ENCODE assay signal across 1 cellular context in genomic region chr3:151816091-151816604, GRCh38.
TF ChIP-seq lines count a peak whose summit lies in the region.

No MANE protein-coding gene starts in this region.

TF ChIP-seq in SK-N-SH treated with all-trans-retinoic acid at 6 μM for 48 hours, 23 proteins besides CTCF, POLR2A, EP300 and RAD21 (continued from another document):
- TF ChIP-seq CREB5 (CRISPR knock-in tag; IDR thresholded peaks at IDR 0.05; ENCODE audit: low read depth): no peak
- no peak for TF ChIP-seq ZNF565 (CRISPR knock-in tag; conservative IDR thresholded peaks at IDR 0.05; ENCODE audit: low read depth)
- TF ChIP-seq SNAI2 (CRISPR knock-in tag; IDR thresholded peaks at IDR 0.05): no peak
- TF ChIP-seq ZC3H10 (CRISPR knock-in tag; IDR thresholded peaks at IDR 0.05): no peak
- TF ChIP-seq OSR1 (CRISPR knock-in tag; IDR thresholded peaks at IDR 0.05): no peak
- TF ChIP-seq ARNTL (CRISPR knock-in tag; IDR thresholded peaks at IDR 0.05; ENCODE audit: borderline replicate concordance, low read depth): no peak
- no peak for TF ChIP-seq ESRRG (CRISPR knock-in tag; IDR thresholded peaks at IDR 0.05)
- TF ChIP-seq BACH2 (CRISPR knock-in tag; IDR thresholded peaks at IDR 0.05; ENCODE audit: borderline replicate concordance): no peak
